In the genomic region with DNA sequence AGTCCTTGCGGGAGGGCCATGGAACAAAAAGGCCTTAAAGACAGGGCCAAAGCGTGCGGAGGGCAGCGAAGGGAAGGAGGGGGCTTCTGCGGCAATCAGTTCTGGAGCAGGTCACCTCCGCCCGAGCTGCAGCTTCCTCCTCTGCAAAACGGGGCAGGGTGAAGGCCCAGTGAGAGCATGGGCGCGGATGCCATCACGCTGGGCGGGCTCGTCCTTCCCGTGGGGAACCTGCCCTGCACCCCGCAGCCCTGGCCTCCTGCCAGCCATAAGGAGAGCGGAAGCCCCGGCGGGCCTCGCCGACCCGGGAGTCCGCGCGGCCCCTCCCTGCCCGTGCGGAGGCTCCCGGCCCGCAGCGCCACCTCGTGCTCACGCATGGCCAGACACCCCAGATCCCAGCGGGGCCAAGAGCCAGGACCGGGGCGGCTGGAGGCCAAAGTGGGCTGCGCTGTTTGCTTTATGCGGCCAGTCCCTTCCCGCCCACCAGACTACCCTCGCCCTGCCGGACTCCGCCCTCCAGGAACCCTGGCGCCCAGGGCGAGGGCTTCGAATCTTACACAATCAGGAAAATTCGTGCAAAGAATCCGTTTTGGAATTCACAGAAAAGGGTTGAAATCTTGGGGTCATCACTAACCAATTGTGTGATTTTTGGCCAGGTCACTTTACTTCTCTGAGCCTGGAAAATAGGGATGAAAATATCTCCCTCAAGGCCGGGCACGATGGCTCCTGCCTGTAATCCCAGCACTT, we compare ENCODE assay signal across 1 cellular context.
TF ChIP-seq lines count a peak whose summit lies in the region.

No MANE protein-coding gene starts in this region.

TF ChIP-seq in H1, 55 proteins besides CTCF, POLR2A, EP300 and RAD21 (continued from another document):
- TF ChIP-seq, protein P1, sequence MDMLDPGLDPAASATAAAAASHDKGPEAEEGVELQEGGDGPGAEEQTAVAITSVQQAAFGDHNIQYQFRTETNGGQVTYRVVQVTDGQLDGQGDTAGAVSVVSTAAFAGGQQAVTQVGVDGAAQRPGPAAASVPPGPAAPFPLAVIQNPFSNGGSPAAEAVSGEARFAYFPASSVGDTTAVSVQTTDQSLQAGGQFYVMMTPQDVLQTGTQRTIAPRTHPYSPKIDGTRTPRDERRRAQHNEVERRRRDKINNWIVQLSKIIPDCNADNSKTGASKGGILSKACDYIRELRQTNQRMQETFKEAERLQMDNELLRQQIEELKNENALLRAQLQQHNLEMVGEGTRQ (IDR thresholded peaks at IDR 0.05; ENCODE audit: low read length), result no peak
- TF ChIP-seq RNF2 (IDR thresholded peaks at IDR 0.05; ENCODE audit: borderline replicate concordance, low read depth, low read length, missing control alignments, poor library complexity, severe bottlenecking), result no peak
- TF ChIP-seq CHD7 (IDR thresholded peaks at IDR 0.05; ENCODE audit: insufficient replicate concordance, low read length), result no peak
- no peak for TF ChIP-seq EGR1 (IDR thresholded peaks at IDR 0.05; ENCODE audit: borderline replicate concordance, low read depth, low read length)
- no peak for TF ChIP-seq CBX5 (IDR thresholded peaks at IDR 0.05; ENCODE audit: low read depth, low read length)
- TF ChIP-seq TBP (IDR thresholded peaks at IDR 0.05; ENCODE audit: low read depth, low read length), result no peak
- no peak for TF ChIP-seq KDM4A (IDR thresholded peaks at IDR 0.05; ENCODE audit: low read depth, low read length, severe bottlenecking)
- peak; percentile 42; the same call in 1 of the 2 replicates for TF ChIP-seq POLR2AphosphoS5 (IDR thresholded peaks at IDR 0.05; ENCODE audit: low read depth, low read length)
- TF ChIP-seq TCF12 (IDR thresholded peaks at IDR 0.05; ENCODE audit: low read depth, low read length), result no peak
- 0 out of 2 replicates have a peak, but pooled peaks have one; percentile 27 for TF ChIP-seq CREB1 (IDR thresholded peaks at IDR 0.05)
- no peak for TF ChIP-seq JUN (IDR thresholded peaks at IDR 0.05; ENCODE audit: low read depth, low read length)
- TF ChIP-seq RFX5 (IDR thresholded peaks at IDR 0.05; ENCODE audit: borderline replicate concordance, low read depth, low read length), result no peak
- TF ChIP-seq RBBP5 (IDR thresholded peaks at IDR 0.05; ENCODE audit: borderline replicate concordance, low read depth, low read length), result no peak
- no peak for TF ChIP-seq KDM5A (IDR thresholded peaks at IDR 0.05; ENCODE audit: low read length)
- TF ChIP-seq ATF3 (IDR thresholded peaks at IDR 0.05; ENCODE audit: insufficient read depth, low read depth, low read length), result no peak
- TF ChIP-seq, protein P2, sequence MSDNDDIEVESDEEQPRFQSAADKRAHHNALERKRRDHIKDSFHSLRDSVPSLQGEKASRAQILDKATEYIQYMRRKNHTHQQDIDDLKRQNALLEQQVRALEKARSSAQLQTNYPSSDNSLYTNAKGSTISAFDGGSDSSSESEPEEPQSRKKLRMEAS (IDR thresholded peaks at IDR 0.05), result peak; percentile 71
- no peak for TF ChIP-seq ASH2L (IDR thresholded peaks at IDR 0.05; ENCODE audit: low read length)
- no peak for TF ChIP-seq POU5F1 (IDR thresholded peaks at IDR 0.05; ENCODE audit: low read depth, low read length)
- TF ChIP-seq SIN3A (conservative IDR thresholded peaks at IDR 0.05 in 1 of 2, IDR thresholded peaks at IDR 0.05 in 1 of 2; ENCODE audit: low read depth in 1 of 2, low read length in 2 of 2), result no peak
- no peak for TF ChIP-seq MAFK (IDR thresholded peaks at IDR 0.05; ENCODE audit: low read depth, low read length)
- no peak for TF ChIP-seq SRF (IDR thresholded peaks at IDR 0.05; ENCODE audit: low read depth, low read length)
- TF ChIP-seq GABPA (IDR thresholded peaks at IDR 0.05; ENCODE audit: borderline replicate concordance, insufficient read depth, low read length), result 0 out of 2 replicates have a peak, but pooled peaks have one; percentile 34
- TF ChIP-seq SP1 (IDR thresholded peaks at IDR 0.05; ENCODE audit: low read depth, low read length), result no peak
- no peak for TF ChIP-seq YY1 (IDR thresholded peaks at IDR 0.05; ENCODE audit: low read depth, low read length)
- TF ChIP-seq TEAD4 (IDR thresholded peaks at IDR 0.05; ENCODE audit: low read depth, low read length), result no peak
- TF ChIP-seq EZH2 (IDR thresholded peaks at IDR 0.05; ENCODE audit: low read depth, low read length, severe bottlenecking), result no peak
- TF ChIP-seq CEBPB (IDR thresholded peaks at IDR 0.05; ENCODE audit: low read depth, low read length), result no peak
- no peak for TF ChIP-seq BACH1 (IDR thresholded peaks at IDR 0.05; ENCODE audit: low read length)
- TF ChIP-seq E2F6 (IDR thresholded peaks at IDR 0.05), result peak; percentile 75
